ENCODE assay signal across 1 cellular context in the genomic region with DNA sequence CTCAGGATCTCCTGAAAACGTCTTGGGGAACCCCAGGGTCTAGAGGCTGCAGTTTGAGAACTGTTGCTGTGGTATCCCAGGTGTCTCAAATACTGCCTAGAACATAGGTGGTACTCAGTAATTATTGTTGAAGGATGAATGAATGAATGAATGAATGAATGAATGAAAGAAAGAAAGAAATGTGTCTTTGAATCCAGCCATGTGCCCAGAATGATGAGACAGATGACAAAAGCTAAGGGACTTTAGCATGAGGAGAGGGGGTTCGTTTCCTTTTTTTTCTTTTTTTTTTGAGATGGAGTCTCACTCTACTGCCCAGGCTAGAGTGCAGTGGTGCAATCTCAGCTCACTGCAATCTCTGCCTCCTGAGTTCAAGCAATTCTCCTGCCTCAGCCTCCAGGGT.
TF ChIP-seq lines count a peak whose summit lies in the region.

No MANE protein-coding gene starts in this region.

TF ChIP-seq in WTC11, 78 proteins besides CTCF, POLR2A, EP300 and RAD21 (continued from another document):
- TF ChIP-seq, protein P1, sequence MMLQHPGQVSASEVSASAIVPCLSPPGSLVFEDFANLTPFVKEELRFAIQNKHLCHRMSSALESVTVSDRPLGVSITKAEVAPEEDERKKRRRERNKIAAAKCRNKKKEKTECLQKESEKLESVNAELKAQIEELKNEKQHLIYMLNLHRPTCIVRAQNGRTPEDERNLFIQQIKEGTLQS (CRISPR knock-in tag; conservative IDR thresholded peaks at IDR 0.05) = no peak
- TF ChIP-seq NR1H2 (CRISPR knock-in tag; IDR thresholded peaks at IDR 0.05) (no peak), ZNF396 (CRISPR knock-in tag; IDR thresholded peaks at IDR 0.05; ENCODE audit: borderline replicate concordance) (no peak)
- TF ChIP-seq, protein P2, sequence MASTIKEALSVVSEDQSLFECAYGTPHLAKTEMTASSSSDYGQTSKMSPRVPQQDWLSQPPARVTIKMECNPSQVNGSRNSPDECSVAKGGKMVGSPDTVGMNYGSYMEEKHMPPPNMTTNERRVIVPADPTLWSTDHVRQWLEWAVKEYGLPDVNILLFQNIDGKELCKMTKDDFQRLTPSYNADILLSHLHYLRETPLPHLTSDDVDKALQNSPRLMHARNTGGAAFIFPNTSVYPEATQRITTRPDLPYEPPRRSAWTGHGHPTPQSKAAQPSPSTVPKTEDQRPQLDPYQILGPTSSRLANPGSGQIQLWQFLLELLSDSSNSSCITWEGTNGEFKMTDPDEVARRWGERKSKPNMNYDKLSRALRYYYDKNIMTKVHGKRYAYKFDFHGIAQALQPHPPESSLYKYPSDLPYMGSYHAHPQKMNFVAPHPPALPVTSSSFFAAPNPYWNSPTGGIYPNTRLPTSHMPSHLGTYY (CRISPR knock-in tag; IDR thresholded peaks at IDR 0.05) = no peak
